32 cellular contexts compared by ENCODE assay signal in genomic region chr6:75409286-75409685, GRCh38.
DNase-seq lines count a peak whose midpoint lies in the region; ATAC-seq, FAIRE-seq and TF ChIP-seq lines count a peak whose summit lies in the region.
"Had no signal": no experiment of that assay in that cellular context is flagged by ENCODE, and none has a peak within 500 bp of the region (broad histone marks: within the 10 kb centered on the region; RNA-seq: fewer than 3 reads in every experiment).

No MANE protein-coding gene starts in this region.

- peaks cover 4% of the 10 kb centered on the region; the same call in 1 of the 2 replicates for H3K4me1 Mint-ChIP-seq in WTC11
- H3K4me1 Mint-ChIP-seq: activated CD4-positive, alpha-beta T cell treated with anti-CD3 and anti-CD28 coated beads for 36 hours; stimulated activated memory B cell treated with anti-CD40 and anti-IgM and Interleukin-4, amounts not matched to agents 10 μg/mL and 1 μg/mL and 100 μg/mL, for 72 hours had no signal

- peaks cover 24% of the 10 kb centered on the region for H3K9me3 Mint-ChIP-seq in WTC11
- H3K9me3 Mint-ChIP-seq: activated T-cell treated with anti-CD3 and anti-CD28 coated beads, Interleukin-2, amount 50 U/mL, for 24 hours had no signal

- H3K9ac ChIP-seq in IMR-90 (ENCODE audit: low read depth, low read length) (no peak overlapping the region), mesenchymal stem cell (ENCODE audit: low read length) (no peak overlapping the region)

- no peak overlapping the region for H4K91ac ChIP-seq in IMR-90 (ENCODE audit: insufficient read depth, low read depth, low read length)
- no peak overlapping the region for H4K91ac ChIP-seq in mesenchymal stem cell (ENCODE audit: low read length)

- no peaks in the 10 kb centered on the region for H3K27me3 ChIP-seq in IMR-90 (ENCODE audit: control insufficient read depth, insufficient read depth, low read length)
- no peaks in the 10 kb centered on the region for H3K27me3 ChIP-seq in bronchial epithelial cell (ENCODE audit: control insufficient read depth, insufficient read depth, low read length)
- no peaks in the 10 kb centered on the region for H3K27me3 ChIP-seq in mesenchymal stem cell (ENCODE audit: control insufficient read depth in 1 of 2, insufficient read depth in 1 of 2, low read length in 2 of 2)
- H3K27me3 ChIP-seq: adrenal gland, left lung, SJCRH30, spleen, suprapubic skin, vagina had no signal

- H3K4me2 ChIP-seq in IMR-90 (ENCODE audit: low read depth, low read length) (peak overlapping the region; percentile 41; the same call in 1 of the 2 replicates), mesenchymal stem cell (ENCODE audit: low read length, poor library complexity, severe bottlenecking) (no peak overlapping the region)

- H2AFZ ChIP-seq in IMR-90 (replicated peaks; ENCODE audit: low read length, poor library complexity) (no peak overlapping the region), mesenchymal stem cell (ENCODE audit: low read depth, low read length) (no peak overlapping the region)

- no peak for TF ChIP-seq RAD21 in IMR-90 (IDR thresholded peaks at IDR 0.05; ENCODE audit: low read length)

- H2AK5ac ChIP-seq in IMR-90 (ENCODE audit: low read depth, low read length) (no peak overlapping the region), mesenchymal stem cell (ENCODE audit: low read length, severe bottlenecking) (no peak overlapping the region)

- H4K5ac ChIP-seq in IMR-90 (ENCODE audit: low read depth, low read length): no peak overlapping the region

- dilution Hi-C loops in IMR-90 (cut with HindIII; ENCODE audit: low sequenced_read_pairs, unreplicated experiment): no loop called here

- peak; percentile 52 for FAIRE-seq in bronchial epithelial cell (lab: Jason Lieb, UNC)
- FAIRE-seq: endometrium had no signal

- H3K27ac Mint-ChIP-seq in WTC11: no peak overlapping the region
- H3K27ac Mint-ChIP-seq: activated CD4-positive, alpha-beta T cell treated with anti-CD3 and anti-CD28 coated beads for 36 hours; activated T-cell treated with anti-CD3 and anti-CD28 coated beads, Interleukin-2, amount 50 U/mL, for 24 hours; mesothelial cell of epicardium; naive thymus-derived CD4-positive, alpha-beta T cell; stimulated activated memory B cell treated with anti-CD40 and anti-IgM and Interleukin-4, amounts not matched to agents 10 μg/mL and 1 μg/mL and 100 μg/mL, for 72 hours had no signal

- H3K79me1 ChIP-seq in IMR-90 (ENCODE audit: low read depth in 1 of 2, low read length in 2 of 2): no peaks in the 10 kb centered on the region
- peaks cover 10% of the 10 kb centered on the region for H3K79me1 ChIP-seq in mesenchymal stem cell (replicated peaks; ENCODE audit: low read length, poor library complexity, severe bottlenecking)

- no peaks in the 10 kb centered on the region; the same call in 1 of the 2 replicates for H3K27me3 Mint-ChIP-seq in WTC11 (ENCODE audit: low read depth)

- no peak overlapping the region for H3K4me3 Mint-ChIP-seq in WTC11
- H3K4me3 Mint-ChIP-seq: activated CD4-positive, alpha-beta T cell treated with anti-CD3 and anti-CD28 coated beads for 36 hours; activated T-cell treated with anti-CD3 and anti-CD28 coated beads, Interleukin-2, amount 50 U/mL, for 24 hours; mesothelial cell of epicardium; naive thymus-derived CD4-positive, alpha-beta T cell; stimulated activated memory B cell treated with anti-CD40 and anti-IgM and Interleukin-4, amounts not matched to agents 10 μg/mL and 1 μg/mL and 100 μg/mL, for 72 hours had no signal

- H2BK5ac ChIP-seq in IMR-90 (ENCODE audit: low read depth, low read length, poor library complexity, severe bottlenecking): no peak overlapping the region
- peak overlapping the region; percentile 76 for H2BK5ac ChIP-seq in mesenchymal stem cell (ENCODE audit: low read depth, low read length, poor library complexity, severe bottlenecking)

- no peaks in the 10 kb centered on the region for H3K9me1 ChIP-seq in IMR-90 (ENCODE audit: insufficient read depth, low read length)

- H3K36me3 Mint-ChIP-seq in WTC11: peaks cover 5% of the 10 kb centered on the region
- H3K36me3 Mint-ChIP-seq: naive thymus-derived CD4-positive, alpha-beta T cell; stimulated activated memory B cell treated with anti-CD40 and anti-IgM and Interleukin-4, amounts not matched to agents 10 μg/mL and 1 μg/mL and 100 μg/mL, for 72 hours had no signal

- H3K9me3 ChIP-seq in IMR-90 (ENCODE audit: control insufficient read depth, insufficient read depth, low read length): no peaks in the 10 kb centered on the region
- no peaks in the 10 kb centered on the region for H3K9me3 ChIP-seq in mesenchymal stem cell (ENCODE audit: control insufficient read depth, low read length)
- H3K9me3 ChIP-seq: adrenal gland, left lung, SJCRH30, spleen, suprapubic skin, vagina had no signal

- H4K20me1 ChIP-seq in IMR-90 (ENCODE audit: insufficient read depth, low read length): no peaks in the 10 kb centered on the region

- no peak overlapping the region for H3K4me3 ChIP-seq in IMR-90 (ENCODE audit: insufficient read depth, low read depth, low read length)
- H3K4me3 ChIP-seq in bronchial epithelial cell (ENCODE audit: low read depth, low read length): no peak overlapping the region
- no peak overlapping the region for H3K4me3 ChIP-seq in mesenchymal stem cell (ENCODE audit: insufficient read depth in 1 of 2, low read depth in 1 of 2, low read length in 2 of 2)
- H3K4me3 ChIP-seq: adrenal gland, left lung, SJCRH30, spleen, suprapubic skin, vagina had no signal

- H2AK9ac ChIP-seq in IMR-90 (replicated peaks; ENCODE audit: low read depth, low read length, poor library complexity): no peak overlapping the region

- 0 out of 2 replicates have a peak overlapping the region, but pooled peaks have one; percentile 60 for H3K18ac ChIP-seq in IMR-90 (ENCODE audit: low read depth, low read length)
- no peak overlapping the region for H3K18ac ChIP-seq in mesenchymal stem cell (ENCODE audit: low read depth in 1 of 2, low read length in 2 of 2)

- intact Hi-C loops in IMR-90 (cut with micrococcal nuclease): no loop called here

- no peak for TF ChIP-seq POLR2A in IMR-90 (IDR thresholded peaks at IDR 0.05; ENCODE audit: low read depth, low read length)

- TF ChIP-seq CTCF in IMR-90 (conservative IDR thresholded peaks at IDR 0.05; ENCODE audit: low read depth, low read length) (no peak), bronchial epithelial cell (IDR thresholded peaks at IDR 0.05; ENCODE audit: insufficient read depth, low read length, severe bottlenecking) (no peak), WTC11 (IDR thresholded peaks at IDR 0.05) (no peak)

- H2BK15ac ChIP-seq in IMR-90 (ENCODE audit: low read depth, low read length) (no peak overlapping the region), mesenchymal stem cell (ENCODE audit: low read depth, poor library complexity, severe bottlenecking) (no peak overlapping the region)

- H3K4ac ChIP-seq in IMR-90 (ENCODE audit: low read depth, low read length) (no peak overlapping the region), mesenchymal stem cell (ENCODE audit: low read depth in 1 of 2, low read length in 2 of 2) (no peak overlapping the region)

- CTCF ChIA-PET in IMR-90 (lab: Yijun Ruan, JAX): no interaction called here
- CTCF ChIA-PET in WTC11 (lab: Charles Lee): no interaction called here

- H2BK120ac ChIP-seq in IMR-90 (ENCODE audit: low read depth, low read length) (0 out of 2 replicates have a peak overlapping the region, but pooled peaks have one; percentile 5), mesenchymal stem cell (ENCODE audit: low read depth, low read length) (no peak overlapping the region)

- in situ Hi-C loops in IMR-90 (cut with MboI; ENCODE audit: low sequenced_read_pairs): no loop called here

- no CpG with 5 or more reads among the region's 3 CpGs for WGBS in IMR-90 (ENCODE audit: extremely low coverage in 2 of 2, insufficient read length in 1 of 2), 2 experiments
- 100% methylated on average over 1 of the region's 3 CpGs for WGBS in mesenchymal stem cell

- H3K56ac ChIP-seq in IMR-90 (ENCODE audit: extremely low read depth, insufficient read depth, low read length): no peak overlapping the region

- H3K27ac ChIP-seq in IMR-90 (ENCODE audit: insufficient read depth, low read length) (no peak overlapping the region), mesenchymal stem cell (ENCODE audit: low read length, poor library complexity, severe bottlenecking) (peak overlapping the region; percentile 95)
- H3K27ac ChIP-seq: adrenal gland, C4-2B, left lung, SJCRH30, spleen, suprapubic skin, vagina had no signal

- peak; percentile 85 for ATAC-seq in IMR-90 (ENCODE audit: low read depth)
- no peak for ATAC-seq in GM21529 (IDR thresholded peaks at IDR 0.05; ENCODE audit: unreplicated experiment)
- ATAC-seq in WTC11: no peak
- ATAC-seq: activated CD4-positive, alpha-beta T cell treated with anti-CD3 and anti-CD28 coated beads for 36 hours; left lung; naive thymus-derived CD4-positive, alpha-beta T cell; stimulated activated memory B cell treated with anti-CD40 and anti-IgM and Interleukin-4, amounts not matched to agents 10 μg/mL and 1 μg/mL and 100 μg/mL, for 72 hours had no signal

- H3K4me1 ChIP-seq in IMR-90 (ENCODE audit: control insufficient read depth, insufficient read depth, low read length) (peaks cover 7% of the 10 kb centered on the region), mesenchymal stem cell (ENCODE audit: control insufficient read depth, insufficient read depth, low read depth, low read length) (peaks cover 5% of the 10 kb centered on the region)
- H3K4me1 ChIP-seq: left lung, spleen, suprapubic skin, vagina had no signal

- no peaks in the 10 kb centered on the region for H3K36me3 ChIP-seq in IMR-90 (ENCODE audit: control insufficient read depth, insufficient read depth, low read length)
- H3K36me3 ChIP-seq in bronchial epithelial cell (ENCODE audit: control insufficient read depth, insufficient read depth, low read length): no peaks in the 10 kb centered on the region
- H3K36me3 ChIP-seq in mesenchymal stem cell (ENCODE audit: control insufficient read depth in 1 of 2, insufficient read depth in 2 of 2, low read depth in 1 of 2, low read length in 2 of 2): no peaks in the 10 kb centered on the region
- H3K36me3 ChIP-seq: adrenal gland, left lung, SJCRH30, spleen, suprapubic skin, vagina had no signal

- POLR2A ChIA-PET in IMR-90 (lab: Charles Lee; ENCODE audit: unreplicated experiment) (no interaction called here), WTC11 (lab: Charles Lee) (no interaction called here)

- H4K8ac ChIP-seq in IMR-90 (ENCODE audit: low read depth in 2 of 2, low read length in 2 of 2) (no peak overlapping the region; a peak in 1 of 4 replicates), mesenchymal stem cell (ENCODE audit: low read length) (no peak overlapping the region)

- DNase-seq in AG20443 (ENCODE audit: low spot score): peak; percentile 44
- DNase-seq in IMR-90: peak; percentile 80
- DNase-seq in bronchial epithelial cell (ENCODE audit: low read depth): no peak
- DNase-seq in mesenchymal stem cell: no peak
- DNase-seq in DMS53 (lab: John Stamatoyannopoulos, UW): no peak
- no peak for DNase-seq in stimulated activated CD4-positive, alpha-beta T cell treated with anti-CD3 and anti-CD28 coated beads, Interleukin-15, amount 100 ng/mL, for 24 hours
- DNase-seq in WTC11 (ENCODE audit: low spot score): no peak
- DNase-seq: activated CD4-positive, alpha-beta T cell treated with anti-CD3 and anti-CD28 coated beads for 36 hours; activated CD8-positive, alpha-beta memory T cell treated with anti-CD3 and anti-CD28 coated beads for 24 hours; activated naive CD4-positive, alpha-beta T cell; activated T-cell treated with anti-CD3 and anti-CD28 coated beads, Interleukin-2, amount 50 U/mL, for 24 hours; adrenal gland; central memory CD4-positive, alpha-beta T cell; dermis blood vessel endothelial cell; KBM-7; left lung; naive thymus-derived CD4-positive, alpha-beta T cell; NCI-H1694; NCI-H2171; NCI-H524; NK-92 treated with Interleukin-12 subunit alpha and Interleukin-12 subunit beta, amount 100 ng/mL, for 24 hours; retina; SJCRH30; spleen; stimulated activated CD4-positive, alpha-beta T cell treated with anti-CD3 and anti-CD28 coated beads, Interleukin-4, amount 100 ng/mL, for 1 hour had no signal

- BruUV-seq in IMR-90 (replicated peaks; lab: Mats Ljungman, UMichigan): no TSS peak

- peak overlapping the region; percentile 25; the same call in 1 of the 2 replicates for H3K14ac ChIP-seq in IMR-90 (replicated peaks; ENCODE audit: low read depth, low read length)
- H3K14ac ChIP-seq in mesenchymal stem cell (ENCODE audit: low read length in 2 of 2): no peak overlapping the region

- H2BK12ac ChIP-seq in mesenchymal stem cell (ENCODE audit: low read length in 2 of 2): no peak overlapping the region

- peak overlapping the region; percentile 25; the same call in 1 of the 2 replicates for H3K23ac ChIP-seq in IMR-90 (ENCODE audit: low read depth, low read length)
- no peak overlapping the region for H3K23ac ChIP-seq in mesenchymal stem cell (ENCODE audit: low read length in 2 of 2)

- peak overlapping the region; percentile 16; the same call in 1 of the 2 replicates for H2BK20ac ChIP-seq in IMR-90 (ENCODE audit: low read depth, low read length)

Comparison
In these comparisons a context has a peak if more than half of its experiments do, and no peak if none do; other contexts are left out.
1. DNase-seq: peak in AG20443 (single experiment) and IMR-90 (single experiment); none in bronchial epithelial cell (single experiment), mesenchymal stem cell (single experiment), DMS53 (single experiment), stimulated activated CD4-positive, alpha-beta T cell treated with anti-CD3 and anti-CD28 coated beads, Interleukin-15, amount 100 ng/mL, for 24 hours (single experiment) and WTC11 (single experiment).